21 cellular contexts compared by ENCODE assay signal in the genomic region with DNA sequence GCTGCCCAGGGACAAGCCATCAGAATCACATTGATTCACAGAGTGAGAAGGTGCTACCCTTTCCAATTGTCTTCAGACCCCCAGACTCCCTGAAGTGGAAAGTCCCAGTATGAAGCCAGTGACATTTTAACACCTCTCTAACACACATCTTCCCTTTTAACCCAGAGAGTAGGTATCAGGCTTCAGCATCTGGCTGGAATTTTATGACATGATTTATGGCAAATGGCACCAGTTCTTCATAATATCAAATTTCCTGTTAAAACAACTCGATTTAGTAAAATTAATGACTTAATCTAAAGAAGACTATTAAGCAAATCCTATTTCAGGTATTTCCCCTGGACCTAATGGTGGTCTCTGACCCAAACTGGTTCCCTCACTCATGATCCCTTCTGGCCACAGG. TPM values are rescaled to one million over a fixed set of nuclear protein-coding genes. Genes with fewer than 3 reads are reported as not detected.
"Had no signal": no experiment of that assay in that cellular context is flagged by ENCODE, and none has a peak within 500 bp of the region (broad histone marks: within the 10 kb centered on the region; RNA-seq: fewer than 3 reads in every experiment).

No MANE protein-coding gene starts in this region.

- H3K9ac ChIP-seq: KMS-11, SK-N-SH had no signal

- H3K4me2 ChIP-seq: KMS-11, SK-N-SH had no signal

- H3K27ac ChIP-seq: KMS-11, RWPE1 had no signal

- DNase-seq: IMR-90, Kasumi-1, MV-4-11, NCI-H1048, NCI-H1105, NCI-H1417, NCI-H1436 treated with DMSO at 0.1 percent for 48 hours, NCI-H1694, NCI-H187 treated with DMSO at 0.1 percent for 48 hours, NCI-H2029 treated with DMSO at 0.1 percent for 48 hours, NCI-H2227 treated with DMSO at 0.1 percent for 48 hours, NCI-H524, NCI-H526 treated with DMSO at 0.1 percent for 48 hours, NCI-H774, PC-3, SHP77, SK-N-SH, T-helper 1 cell had no signal

RNA-seq across cellular contexts. Expression of a gene that starts 25.0 kb away (rescaled TPM):
- polyA plus RNA-seq: HepG2 had no signal
